Comparison of ENCODE assay signal across 8 cellular contexts in the genomic region with DNA sequence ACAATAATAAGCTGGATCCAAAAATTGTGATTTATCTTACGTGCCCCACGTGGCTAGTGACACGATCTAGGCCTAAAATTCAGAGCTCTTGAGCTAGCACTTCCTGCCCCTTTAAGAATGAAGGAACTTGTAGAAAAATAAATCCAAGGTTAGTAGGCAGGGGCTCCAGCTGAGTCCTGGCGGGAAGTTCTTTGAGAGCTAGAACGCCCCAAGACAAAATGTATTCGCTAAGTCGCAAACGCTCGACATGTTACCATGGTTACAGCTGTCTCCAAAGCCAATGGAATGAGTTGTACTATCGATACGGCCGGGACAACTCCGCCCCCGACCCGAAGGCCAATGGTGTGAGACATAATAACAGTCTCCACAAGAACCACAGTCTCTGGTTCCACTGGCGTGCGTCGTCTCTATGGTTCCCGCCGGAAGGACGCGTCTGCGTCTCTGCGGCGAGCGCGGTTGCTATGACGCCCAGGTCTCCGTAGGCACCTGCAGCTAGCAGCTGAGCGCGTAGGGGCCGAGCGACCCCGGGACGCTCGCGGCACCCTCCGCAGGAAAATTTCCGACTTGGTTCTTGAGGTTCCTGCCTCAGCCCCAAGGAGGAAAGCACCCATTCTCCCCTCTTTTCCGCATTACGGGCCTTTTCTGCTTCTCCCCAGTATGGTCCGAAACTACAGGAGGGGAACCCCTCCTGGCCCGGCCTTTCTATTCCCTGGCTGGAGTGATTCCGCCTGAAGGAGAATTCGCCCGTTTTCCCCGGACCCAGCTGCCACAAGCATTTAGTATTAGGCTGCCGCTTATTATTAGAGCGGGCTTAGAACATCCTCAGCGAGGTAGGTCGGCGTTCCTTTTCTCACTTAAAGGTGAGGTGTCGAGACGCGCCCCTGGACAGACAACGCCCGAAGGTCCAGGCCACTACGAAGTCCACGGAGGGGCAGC. TPM values are rescaled to one million over a fixed set of nuclear protein-coding genes. Genes with fewer than 3 reads are reported as not detected.
DNase-seq lines count a peak whose midpoint lies in the region; ATAC-seq lines count a peak whose summit lies in the region.

A gene (plus strand): TSS at position 459 of the 936 bp plus-strand sequence. CDS start 17,266 bp downstream, outside the sequence.

- H3K4me3 ChIP-seq in endocrine pancreas (ENCODE audit: control insufficient read depth, insufficient read depth, low read length) (peak within 1 kb of the TSS; percentile 93), mesenchymal stem cell (ENCODE audit: insufficient read depth in 1 of 2, low read depth in 1 of 2, low read length in 2 of 2) (peak within 1 kb of the TSS; percentile 73 to 90)

- H3K4me3 Mint-ChIP-seq in activated CD8-positive, alpha-beta memory T cell treated with anti-CD3 and anti-CD28 coated beads, Interleukin-2, amount 10 ng/mL, durations not matched to agents 7 days and 5 days: peak within 1 kb of the TSS; percentile 69

- CTCF ChIA-PET in activated CD8-positive, alpha-beta memory T cell treated with anti-CD3 and anti-CD28 coated beads, Interleukin-2, amount 10 ng/mL, durations not matched to agents 7 days and 5 days (lab: Charles Lee): interaction anchor here (1.0 to 1.7 kb wide), 2 partner anchors 11 kb away, joined by 3 to 6 read pairs; no protein-coding TSS in a partner anchor

- peaks cover 27% of the 10 kb centered on the region for H3K36me3 Mint-ChIP-seq in activated CD8-positive, alpha-beta memory T cell treated with anti-CD3 and anti-CD28 coated beads, Interleukin-2, amount 10 ng/mL, durations not matched to agents 7 days and 5 days

- 4% methylated on average over 59 of the region's 59 CpGs for WGBS in mesenchymal stem cell

- peaks cover 3% of the 10 kb centered on the region for H3K36me3 ChIP-seq in endocrine pancreas (ENCODE audit: control insufficient read depth, insufficient read depth, low read length)
- peaks cover 0 to 33% of the 10 kb centered on the region in 2 experiments for H3K36me3 ChIP-seq in mesenchymal stem cell (ENCODE audit: control insufficient read depth in 1 of 2, insufficient read depth in 2 of 2, low read depth in 1 of 2, low read length in 2 of 2)

- peak within 1 kb of the TSS; percentile 75 for H3K27ac Mint-ChIP-seq in activated CD8-positive, alpha-beta memory T cell treated with anti-CD3 and anti-CD28 coated beads, Interleukin-2, amount 10 ng/mL, durations not matched to agents 7 days and 5 days

- H3K4ac ChIP-seq in mesenchymal stem cell (ENCODE audit: low read depth in 1 of 2, low read length in 2 of 2): no peak within 1 kb of the TSS

- H3K27me3 Mint-ChIP-seq in activated CD8-positive, alpha-beta memory T cell treated with anti-CD3 and anti-CD28 coated beads, Interleukin-2, amount 10 ng/mL, durations not matched to agents 7 days and 5 days: peaks cover 4% of the 10 kb centered on the region

- no peak within 1 kb of the TSS for H3K23ac ChIP-seq in mesenchymal stem cell (ENCODE audit: low read length in 2 of 2)

- H3K27ac ChIP-seq in mesenchymal stem cell (ENCODE audit: low read length, poor library complexity, severe bottlenecking): peak within 1 kb of the TSS; percentile 22

- H3K4me1 ChIP-seq in endocrine pancreas (ENCODE audit: control insufficient read depth, insufficient read depth, low read length) (peaks cover 24% of the 10 kb centered on the region), mesenchymal stem cell (ENCODE audit: control insufficient read depth, insufficient read depth, low read depth, low read length) (peaks cover 2% of the 10 kb centered on the region)

- H3K14ac ChIP-seq in mesenchymal stem cell (ENCODE audit: low read length in 2 of 2): no peak within 1 kb of the TSS

- H3K4me1 Mint-ChIP-seq in activated CD8-positive, alpha-beta memory T cell treated with anti-CD3 and anti-CD28 coated beads, Interleukin-2, amount 10 ng/mL, durations not matched to agents 7 days and 5 days: peaks cover 33% of the 10 kb centered on the region

- H3K4me2 ChIP-seq in mesenchymal stem cell (ENCODE audit: low read length, poor library complexity, severe bottlenecking): peak within 1 kb of the TSS; percentile 90

- no peak within 1 kb of the TSS for H2BK15ac ChIP-seq in mesenchymal stem cell (ENCODE audit: low read depth, poor library complexity, severe bottlenecking)

- no peak within 1 kb of the TSS for H2AK5ac ChIP-seq in mesenchymal stem cell (ENCODE audit: low read length, severe bottlenecking)

- no peaks in the 10 kb centered on the region for H3K9me3 Mint-ChIP-seq in activated CD8-positive, alpha-beta memory T cell treated with anti-CD3 and anti-CD28 coated beads, Interleukin-2, amount 10 ng/mL, durations not matched to agents 7 days and 5 days (ENCODE audit: low read depth)

- H2BK5ac ChIP-seq in mesenchymal stem cell (ENCODE audit: low read depth, low read length, poor library complexity, severe bottlenecking): no peak within 1 kb of the TSS

- ATAC-seq in GM21381 (IDR thresholded peaks at IDR 0.05; ENCODE audit: unreplicated experiment): peak; percentile 97
- peak; percentile 99 for ATAC-seq in activated CD8-positive, alpha-beta memory T cell treated with anti-CD3 and anti-CD28 coated beads, Interleukin-2, amount 10 ng/mL, durations not matched to agents 7 days and 5 days

- H4K8ac ChIP-seq in mesenchymal stem cell (ENCODE audit: low read length): peak within 1 kb of the TSS; percentile 66

- no peak within 1 kb of the TSS for H3K18ac ChIP-seq in mesenchymal stem cell (ENCODE audit: low read depth in 1 of 2, low read length in 2 of 2)

- H4K91ac ChIP-seq in mesenchymal stem cell (ENCODE audit: low read length): no peak within 1 kb of the TSS

- H3K27me3 ChIP-seq in endocrine pancreas (ENCODE audit: control insufficient read depth, insufficient read depth, low read length) (no peaks in the 10 kb centered on the region), mesenchymal stem cell (ENCODE audit: control insufficient read depth in 1 of 2, insufficient read depth in 1 of 2, low read length in 2 of 2) (no peaks in the 10 kb centered on the region)

- DNase-seq in COLO668 (lab: John Stamatoyannopoulos, UW; ENCODE audit: unreplicated experiment) (peak; percentile 100), HT1080 (ENCODE audit: low read depth) (peak; percentile 94), NOMO-1 (lab: John Stamatoyannopoulos, UW; ENCODE audit: unreplicated experiment in 2 of 2) (peak; percentile 83 to 96), mesenchymal stem cell (peak; percentile 99)
- DNase-seq in activated CD8-positive, alpha-beta memory T cell treated with anti-CD3 and anti-CD28 coated beads, Interleukin-2, amount 10 ng/mL, durations not matched to agents 7 days and 5 days: peak; percentile 98
- peak; percentile 92 for DNase-seq in stimulated activated CD8-positive, alpha-beta memory T cell treated with anti-CD3 and anti-CD28 coated beads, Interleukin-12 subunit alpha, Interleukin-12 subunit beta, amount 100 ng/mL, for 1 hour (ENCODE audit: low read depth)

- peak within 1 kb of the TSS; percentile 74 for H2AFZ ChIP-seq in mesenchymal stem cell (ENCODE audit: low read depth, low read length)

- H3K79me1 ChIP-seq in mesenchymal stem cell (replicated peaks; ENCODE audit: low read length, poor library complexity, severe bottlenecking): peaks cover under 1% of the 10 kb centered on the region

- H2BK12ac ChIP-seq in mesenchymal stem cell (ENCODE audit: low read length in 2 of 2): no peak within 1 kb of the TSS

- H2BK120ac ChIP-seq in mesenchymal stem cell (ENCODE audit: low read depth, low read length): no peak within 1 kb of the TSS

- H3K9me3 ChIP-seq in endocrine pancreas (ENCODE audit: control insufficient read depth, low read length): no peaks in the 10 kb centered on the region
- H3K9me3 ChIP-seq in mesenchymal stem cell (ENCODE audit: control insufficient read depth, low read length): no peaks in the 10 kb centered on the region

- peak within 1 kb of the TSS; percentile 84 for H3K9ac ChIP-seq in endocrine pancreas (ENCODE audit: control insufficient read depth, insufficient read depth, low read length)
- H3K9ac ChIP-seq in mesenchymal stem cell (ENCODE audit: low read length): peak within 1 kb of the TSS; percentile 93

RNA-seq across cellular contexts. Expression of the gene that starts here (rescaled TPM):
- total RNA-seq in HT1080 (2014; rRNA removed; shearing (Covaris generic)): 0.10 and 0.13 TPM in 2 replicates
- polyA plus RNA-seq in HT1080 (2015; cell fraction: cytosol; rRNA removed): 0.72 and 1.3 TPM in 2 replicates
- 0.23 and 0.49 TPM in 2 replicates for polyA plus RNA-seq in HT1080 (2015; cell fraction: nucleus; rRNA removed)
- total RNA-seq in activated CD8-positive, alpha-beta memory T cell treated with anti-CD3 and anti-CD28 coated beads, Interleukin-2, amount 10 ng/mL, durations not matched to agents 7 days and 5 days: 1 to 10 TPM; 1.5 to 2.9 TPM
- 1.5 TPM for polyA plus RNA-seq in mesenchymal stem cell (2013, experiment 1 of 2)
- 2.5 TPM for polyA plus RNA-seq in mesenchymal stem cell (2013, experiment 2 of 2)

Comparison
In these comparisons a context has a peak if more than half of its experiments do, and no peak if none do; other contexts are left out.
1. Peak in every context shown above with its lines: DNase-seq, ATAC-seq, H3K4me3 ChIP-seq and H3K27ac ChIP-seq.